Comparison of ENCODE assay signal across 19 cellular contexts in genomic region chr2:8714283-8714682, GRCh38.
"Had no signal": no experiment of that assay in that cellular context is flagged by ENCODE, and none has a peak within 500 bp of the region (broad histone marks: within the 10 kb centered on the region; RNA-seq: fewer than 3 reads in every experiment).

No MANE protein-coding gene starts in this region.

- H3K27ac ChIP-seq: KMS-11, SJCRH30 had no signal

- DNase-seq: Kasumi-1, MM.1S, NCI-H1092 treated with DMSO at 0.1 percent for 48 hours, NCI-H1436, NCI-H187, NCI-H2029, NCI-H2081 treated with DMSO at 0.1 percent for 48 hours, NCI-H2171, NCI-H226, NCI-H446, NCI-H510A, NCI-H524 treated with DMSO at 0.1 percent for 48 hours, NCI-H69, NCI-H774, RPMI8226, SHP77 treated with DMSO at 0.1 percent for 48 hours, SJCRH30 had no signal

- ATAC-seq: SK-N-SH treated with all-trans-retinoic acid at 6 μM for 48 hours had no signal

- H3K4me3 ChIP-seq: SJCRH30 had no signal

- H3K4me1 ChIP-seq: SJCRH30 had no signal

- H3K27me3 ChIP-seq: SJCRH30 had no signal

- H3K9me3 ChIP-seq: SJCRH30 had no signal

- H3K36me3 ChIP-seq: SJCRH30 had no signal
